In genomic region chr19:58451358-58452101, GRCh38 we compare ENCODE assay signal across 1 cellular context.
TF ChIP-seq lines count a peak whose summit lies in the region.

TSS of gene ZNF324B (plus strand) at chr19:58451622. CDS start at chr19:58453702, 2,080 bp downstream.

TF ChIP-seq in K562, 482 proteins besides CTCF, POLR2A, EP300 and RAD21 (continued from another document):
- 0 out of 2 replicates have a peak, but pooled peaks have one; percentile 35 for TF ChIP-seq ZBTB2 (IDR thresholded peaks at IDR 0.05)
- no peak for TF ChIP-seq FOXJ3 (CRISPR knock-in tag; IDR thresholded peaks at IDR 0.05)
- no peak for TF ChIP-seq IFI16 (CRISPR knock-in tag; IDR thresholded peaks at IDR 0.05)
- peak in 1 of 2 experiments; percentile 59; a peak in 1 of 4 replicates for TF ChIP-seq FOXK2 (conservative IDR thresholded peaks at IDR 0.05 in 1 of 2, IDR thresholded peaks at IDR 0.05 in 1 of 2; ENCODE audit: low read depth in 2 of 2)
- no peak for TF ChIP-seq MECOM (CRISPR knock-in tag; IDR thresholded peaks at IDR 0.05)
- TF ChIP-seq RNF2 (IDR thresholded peaks at IDR 0.05), result 0 out of 2 replicates have a peak, but pooled peaks have one; percentile 18
- TF ChIP-seq SPI1 (IDR thresholded peaks at IDR 0.05; ENCODE audit: borderline replicate concordance, low read depth, low read length), result no peak
- no peak for TF ChIP-seq PTBP1 (IDR thresholded peaks at IDR 0.05; ENCODE audit: low read depth, low read length)
- TF ChIP-seq MXI1 (IDR thresholded peaks at IDR 0.05; ENCODE audit: low read depth, low read length), result peak; percentile 87
- TF ChIP-seq NEUROD1 (IDR thresholded peaks at IDR 0.05; ENCODE audit: borderline replicate concordance, low read depth, low read length, partially characterized antibody), result peak; percentile 73
- 0 out of 2 replicates have a peak, but pooled peaks have one; percentile 34 for TF ChIP-seq ATF2 (CRISPR knock-in tag; IDR thresholded peaks at IDR 0.05)
- TF ChIP-seq ZNF24 (IDR thresholded peaks at IDR 0.05), result no peak
- no peak for TF ChIP-seq STAT6 (CRISPR knock-in tag; IDR thresholded peaks at IDR 0.05)
- peak; percentile 93 for TF ChIP-seq ZNF143 (CRISPR knock-in tag; IDR thresholded peaks at IDR 0.05)
- no peak for TF ChIP-seq THRA (IDR thresholded peaks at IDR 0.05)
- peak; percentile 72 for TF ChIP-seq CREB1 (IDR thresholded peaks at IDR 0.05)
- peak; percentile 76 for TF ChIP-seq CREB1 (CRISPR knock-in tag; IDR thresholded peaks at IDR 0.05)
